1 cellular context compared by ENCODE assay signal in the genomic region with DNA sequence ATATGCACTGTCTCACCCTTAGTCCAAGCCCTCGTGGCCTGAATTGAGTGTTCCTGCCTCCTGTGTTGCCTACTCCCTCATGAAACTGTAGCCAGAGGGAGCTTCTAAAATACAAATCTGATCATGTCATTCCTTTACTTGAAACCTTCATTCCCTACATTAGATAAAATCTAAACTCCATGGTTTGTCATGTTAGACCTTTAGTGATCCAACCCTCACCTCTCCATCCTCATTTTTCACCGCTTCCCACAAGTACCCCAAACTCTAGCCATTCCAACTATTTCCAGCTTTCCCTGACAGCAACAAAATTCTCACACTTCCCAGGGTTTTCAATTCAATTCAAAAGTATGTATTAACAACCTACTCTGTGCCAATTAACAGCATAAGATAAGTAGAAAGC.
TF ChIP-seq lines count a peak whose summit lies in the region.

No MANE protein-coding gene starts in this region.

TF ChIP-seq in H1, 55 proteins besides CTCF, POLR2A, EP300 and RAD21 (continued from another document):
- TF ChIP-seq EZH2 (IDR thresholded peaks at IDR 0.05; ENCODE audit: low read depth, low read length, severe bottlenecking) (no peak), CEBPB (IDR thresholded peaks at IDR 0.05; ENCODE audit: low read depth, low read length) (no peak), EGR1 (IDR thresholded peaks at IDR 0.05; ENCODE audit: borderline replicate concordance, low read depth, low read length) (no peak), CHD2 (IDR thresholded peaks at IDR 0.05; ENCODE audit: low read length) (no peak)
